ENCODE assay signal across 16 cellular contexts in genomic region chr19:34474233-34474989, GRCh38. TPM values are rescaled to one million over a fixed set of nuclear protein-coding genes. Genes with fewer than 3 reads are reported as not detected.
DNase-seq lines count a peak whose midpoint lies in the region; ATAC-seq and TF ChIP-seq lines count a peak whose summit lies in the region.
"Had no signal": no experiment of that assay in that cellular context is flagged by ENCODE, and none has a peak within 500 bp of the region (broad histone marks: within the 10 kb centered on the region; RNA-seq: fewer than 3 reads in every experiment).

No MANE protein-coding gene starts in this region.

- peak overlapping the region; percentile 40 for H3K4me2 ChIP-seq in smooth muscle cell

- WGBS in smooth muscle cell (ENCODE audit: low lambda C conversion rate): 96% methylated on average over 4 of the region's 4 CpGs

- H4K20me1 ChIP-seq in smooth muscle cell (ENCODE audit: low read depth): peaks cover 3% of the 10 kb centered on the region

- H3K36me3 Mint-ChIP-seq in activated CD8-positive, alpha-beta T cell treated with anti-CD3 and anti-CD28 coated beads for 36 hours (ENCODE audit: low read depth): peaks cover 30% of the 10 kb centered on the region
- peaks cover 35% of the 10 kb centered on the region for H3K36me3 Mint-ChIP-seq in activated CD8-positive, alpha-beta T cell treated with anti-CD3 and anti-CD28 coated beads, Interleukin-2, amount 10 ng/mL, durations not matched to agents 7 days and 5 days (ENCODE audit: low read depth)
- H3K36me3 Mint-ChIP-seq in WTC11: peaks cover 34% of the 10 kb centered on the region

- H3K27ac ChIP-seq in smooth muscle cell (ENCODE audit: low read depth): peak overlapping the region; percentile 79
- H3K27ac ChIP-seq: PC-9, right lobe of liver had no signal

- peaks cover 13% of the 10 kb centered on the region for H3F3A ChIP-seq in smooth muscle cell (ENCODE audit: low read depth)

- H3K79me2 ChIP-seq in smooth muscle cell (ENCODE audit: low read depth): no peaks in the 10 kb centered on the region

- no peak for DNase-seq in activated CD8-positive, alpha-beta T cell treated with anti-CD3 and anti-CD28 coated beads for 36 hours
- DNase-seq in activated CD8-positive, alpha-beta T cell treated with anti-CD3 and anti-CD28 coated beads, Interleukin-2, amount 10 ng/mL, durations not matched to agents 7 days and 5 days: no peak
- DNase-seq in MG63 (peak; percentile 26), WTC11 (ENCODE audit: low spot score) (no peak), smooth muscle cell (lab: John Stamatoyannopoulos, UW; ENCODE audit: unreplicated experiment) (no peak), SKM-1 (lab: John Stamatoyannopoulos, UW; ENCODE audit: unreplicated experiment) (no peak), cortex of kidney (lab: John Stamatoyannopoulos, UW) (no peak), NCI-H524 (lab: John Stamatoyannopoulos, UW) (no peak)
- DNase-seq: activated CD4-positive, CD25-positive, alpha-beta regulatory T cell; glutamatergic neuron; mesendoderm; right lobe of liver; stimulated activated CD4-positive, alpha-beta T cell treated with anti-CD3 and anti-CD28 coated beads, Interleukin-4, amount 100 ng/mL, for 1 hour; T-cell had no signal

- H3K36me3 ChIP-seq in MG63 (peaks cover 59% of the 10 kb centered on the region), smooth muscle cell (ENCODE audit: low read depth) (peaks cover 10% of the 10 kb centered on the region)

- no peaks in the 10 kb centered on the region for H3K9me3 Mint-ChIP-seq in activated CD8-positive, alpha-beta T cell treated with anti-CD3 and anti-CD28 coated beads for 36 hours
- H3K9me3 Mint-ChIP-seq in activated CD8-positive, alpha-beta T cell treated with anti-CD3 and anti-CD28 coated beads, Interleukin-2, amount 10 ng/mL, durations not matched to agents 7 days and 5 days (ENCODE audit: insufficient read depth): no peaks in the 10 kb centered on the region
- 0 out of 2 replicates have a peak, but pooled peaks cover 5% of the 10 kb centered on the region for H3K9me3 Mint-ChIP-seq in WTC11
- H3K9me3 Mint-ChIP-seq: T-cell had no signal

- no peak overlapping the region for H2AFZ ChIP-seq in smooth muscle cell (ENCODE audit: low read depth)
- H2AFZ ChIP-seq: PC-9 had no signal

- no peak overlapping the region for H3K4me3 ChIP-seq in MG63
- H3K4me3 ChIP-seq in smooth muscle cell: no peak overlapping the region
- H3K4me3 ChIP-seq: adrenal gland, PC-9, right lobe of liver had no signal

- no peak overlapping the region for H3K4me3 Mint-ChIP-seq in activated CD8-positive, alpha-beta T cell treated with anti-CD3 and anti-CD28 coated beads for 36 hours
- H3K4me3 Mint-ChIP-seq in activated CD8-positive, alpha-beta T cell treated with anti-CD3 and anti-CD28 coated beads, Interleukin-2, amount 10 ng/mL, durations not matched to agents 7 days and 5 days: no peak overlapping the region
- no peak overlapping the region for H3K4me3 Mint-ChIP-seq in WTC11
- H3K4me3 Mint-ChIP-seq: T-cell had no signal

- TF ChIP-seq CTCF in activated CD8-positive, alpha-beta T cell treated with anti-CD3 and anti-CD28 coated beads for 36 hours (IDR thresholded peaks at IDR 0.05): no peak
- no peak for TF ChIP-seq CTCF in WTC11 (IDR thresholded peaks at IDR 0.05)
- no peak for TF ChIP-seq CTCF in smooth muscle cell (IDR thresholded peaks at IDR 0.05; ENCODE audit: borderline replicate concordance, insufficient read depth, poor library complexity, severe bottlenecking)

- H3K9me3 ChIP-seq in MG63: no peaks in the 10 kb centered on the region
- no peaks in the 10 kb centered on the region for H3K9me3 ChIP-seq in smooth muscle cell (replicated peaks; ENCODE audit: low read depth)
- H3K9me3 ChIP-seq: adrenal gland, right lobe of liver had no signal

- H3K4me1 Mint-ChIP-seq in activated CD8-positive, alpha-beta T cell treated with anti-CD3 and anti-CD28 coated beads for 36 hours (ENCODE audit: low read depth): peaks cover 9% of the 10 kb centered on the region
- H3K4me1 Mint-ChIP-seq in activated CD8-positive, alpha-beta T cell treated with anti-CD3 and anti-CD28 coated beads, Interleukin-2, amount 10 ng/mL, durations not matched to agents 7 days and 5 days (ENCODE audit: low read depth): no peaks in the 10 kb centered on the region
- H3K4me1 Mint-ChIP-seq in WTC11: peaks cover 14% of the 10 kb centered on the region; the same call in 1 of the 2 replicates

- no peaks in the 10 kb centered on the region for H3K4me1 ChIP-seq in smooth muscle cell (ENCODE audit: low read depth)
- H3K4me1 ChIP-seq: right lobe of liver had no signal

- no peaks in the 10 kb centered on the region for H3K27me3 ChIP-seq in MG63
- H3K27me3 ChIP-seq in smooth muscle cell (ENCODE audit: low read depth): no peaks in the 10 kb centered on the region
- H3K27me3 ChIP-seq: adrenal gland, right lobe of liver had no signal

- H3K9ac ChIP-seq in smooth muscle cell (ENCODE audit: low read depth): no peak overlapping the region

- no peak for ATAC-seq in activated CD8-positive, alpha-beta T cell treated with anti-CD3 and anti-CD28 coated beads for 36 hours
- ATAC-seq in activated CD8-positive, alpha-beta T cell treated with anti-CD3 and anti-CD28 coated beads, Interleukin-2, amount 10 ng/mL, durations not matched to agents 7 days and 5 days: no peak
- no peak for ATAC-seq in WTC11
- ATAC-seq: right lobe of liver had no signal

- POLR2A ChIA-PET in activated CD8-positive, alpha-beta T cell treated with anti-CD3 and anti-CD28 coated beads for 36 hours (lab: Charles Lee): interaction anchor here (0.6 to 3.3 kb wide), 2 partner anchors 25 to 1314 kb away, joined by 3 to 10 read pairs; no protein-coding TSS in a partner anchor
- POLR2A ChIA-PET in activated CD8-positive, alpha-beta T cell treated with anti-CD3 and anti-CD28 coated beads, Interleukin-2, amount 10 ng/mL, durations not matched to agents 7 days and 5 days (lab: Charles Lee): no interaction called here
- POLR2A ChIA-PET in WTC11 (lab: Charles Lee): no interaction called here

- peak overlapping the region; percentile 61 for H3K27ac Mint-ChIP-seq in activated CD8-positive, alpha-beta T cell treated with anti-CD3 and anti-CD28 coated beads for 36 hours
- no peak overlapping the region for H3K27ac Mint-ChIP-seq in activated CD8-positive, alpha-beta T cell treated with anti-CD3 and anti-CD28 coated beads, Interleukin-2, amount 10 ng/mL, durations not matched to agents 7 days and 5 days
- no peak overlapping the region for H3K27ac Mint-ChIP-seq in WTC11
- H3K27ac Mint-ChIP-seq: T-cell had no signal

- CTCF ChIA-PET in activated CD8-positive, alpha-beta T cell treated with anti-CD3 and anti-CD28 coated beads for 36 hours (lab: Charles Lee): interaction anchor here (2.3 kb wide), 1 partner anchor 26 kb away, joined by 8 read pairs; no protein-coding TSS in a partner anchor
- CTCF ChIA-PET in activated CD8-positive, alpha-beta T cell treated with anti-CD3 and anti-CD28 coated beads, Interleukin-2, amount 10 ng/mL, durations not matched to agents 7 days and 5 days (lab: Charles Lee): no interaction called here
- CTCF ChIA-PET in WTC11 (lab: Charles Lee): no interaction called here

- intact Hi-C loops in activated CD8-positive, alpha-beta T cell treated with anti-CD3 and anti-CD28 coated beads for 36 hours (cut with micrococcal nuclease): no loop called here

- no peaks in the 10 kb centered on the region for H3K27me3 Mint-ChIP-seq in activated CD8-positive, alpha-beta T cell treated with anti-CD3 and anti-CD28 coated beads for 36 hours
- peaks cover 3% of the 10 kb centered on the region for H3K27me3 Mint-ChIP-seq in activated CD8-positive, alpha-beta T cell treated with anti-CD3 and anti-CD28 coated beads, Interleukin-2, amount 10 ng/mL, durations not matched to agents 7 days and 5 days (ENCODE audit: low read depth)
- peaks cover 6% of the 10 kb centered on the region; the same call in 1 of the 2 replicates for H3K27me3 Mint-ChIP-seq in WTC11 (ENCODE audit: low read depth)

TF ChIP-seq in WTC11, 78 proteins besides CTCF, POLR2A, EP300 and RAD21:
- TF ChIP-seq EMX1 (CRISPR knock-in tag; IDR thresholded peaks at IDR 0.05): no peak
- 0 out of 2 replicates have a peak, but pooled peaks have one; percentile 19 for TF ChIP-seq ZNF671 (CRISPR knock-in tag; IDR thresholded peaks at IDR 0.05)

RNA-seq across cellular contexts. Expression of gene WTIP, which starts 7.1 kb away (rescaled TPM):
- total RNA-seq in activated CD8-positive, alpha-beta T cell treated with anti-CD3 and anti-CD28 coated beads for 36 hours: under 1 TPM; 0.54 to 0.63 TPM
- total RNA-seq in activated CD8-positive, alpha-beta T cell treated with anti-CD3 and anti-CD28 coated beads, Interleukin-2, amount 10 ng/mL, durations not matched to agents 7 days and 5 days: 1 to 10 TPM in 1 of 2 experiments, under 1 TPM in 1; 0.68 to 1.2 TPM
- total RNA-seq in MG63 (2014; rRNA removed; shearing (Covaris generic); ENCODE audit: low replicate concordance): 57.1 and 82.3 TPM in 2 replicates
- total RNA-seq in WTC11 (2021) (14.3 to 18.1 TPM (median 16.0 TPM) in 3 replicates), smooth muscle cell (9.5 and 13.8 TPM in 2 replicates)
- 13.1 and 16.0 TPM in 2 replicates for polyA plus RNA-seq in smooth muscle cell

RNA-seq across cellular contexts. Expression of gene UBA2, which starts 46.2 kb away (rescaled TPM):
- 100 to 1,000 TPM; 134 to 149 TPM for total RNA-seq in activated CD8-positive, alpha-beta T cell treated with anti-CD3 and anti-CD28 coated beads for 36 hours
- 100 to 1,000 TPM; 129 to 135 TPM for total RNA-seq in activated CD8-positive, alpha-beta T cell treated with anti-CD3 and anti-CD28 coated beads, Interleukin-2, amount 10 ng/mL, durations not matched to agents 7 days and 5 days
- 298 and 359 TPM in 2 replicates for total RNA-seq in MG63 (2014; rRNA removed; shearing (Covaris generic); ENCODE audit: low replicate concordance)
- total RNA-seq in WTC11 (2021) (156 to 163 TPM (median 162 TPM) in 3 replicates), smooth muscle cell (129 and 139 TPM in 2 replicates)
- 66.7 and 77.7 TPM in 2 replicates for polyA plus RNA-seq in smooth muscle cell
